18 cellular contexts compared by ENCODE assay signal in the genomic region with DNA sequence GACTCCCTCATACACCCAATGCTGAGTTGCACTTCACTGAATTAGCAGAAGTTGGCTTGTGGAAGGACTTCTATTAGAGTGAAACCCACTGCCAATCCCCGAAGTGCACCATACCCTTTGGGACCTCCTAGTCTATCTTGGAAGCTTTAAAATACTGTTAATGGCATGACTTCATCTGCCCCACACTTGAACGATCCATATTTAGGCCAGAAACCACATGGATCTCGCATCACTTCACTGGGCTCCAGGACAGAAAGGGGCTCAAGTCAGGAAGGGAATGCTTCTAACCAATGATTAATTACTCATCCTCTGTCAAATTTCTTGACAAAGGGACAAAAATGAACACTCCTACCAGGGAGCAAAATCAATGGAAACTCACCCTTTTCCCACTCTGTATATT.
DNase-seq lines count a peak whose midpoint lies in the region; ATAC-seq and TF ChIP-seq lines count a peak whose summit lies in the region.
"Had no signal": no experiment of that assay in that cellular context is flagged by ENCODE, and none has a peak within 500 bp of the region (broad histone marks: within the 10 kb centered on the region; RNA-seq: fewer than 3 reads in every experiment).

No MANE protein-coding gene starts in this region.

- no peaks in the 10 kb centered on the region for H3K9me2 ChIP-seq in GM23248 (ENCODE audit: insufficient read depth)

- no peaks in the 10 kb centered on the region for H3K27me3 Mint-ChIP-seq in activated B cell treated with CpG ODN at 0.5 μM for 24 hours
- H3K27me3 Mint-ChIP-seq in stimulated activated memory B cell treated with anti-CD40 and anti-IgM and Interleukin-4, amounts not matched to agents 10 μg/mL and 1 μg/mL and 100 μg/mL, for 72 hours = no peaks in the 10 kb centered on the region
- H3K27me3 Mint-ChIP-seq: stimulated activated naive CD8-positive, alpha-beta T cell treated with anti-CD3 and anti-CD28 coated beads, Interleukin-15, amount 100 ng/mL, for 72 hours had no signal

- 62 to 71% methylated on average over 3 of the region's 3 CpGs for WGBS in GM23248 (ENCODE audit: low coverage in 1 of 2, low lambda C conversion rate in 2 of 2, missing lambda C conversion rate in 2 of 2), 2 experiments
- WGBS in right lobe of liver (ENCODE audit: insufficient coverage, low coverage, low lambda C conversion rate, missing lambda C conversion rate) = 58% methylated on average over 3 of the region's 3 CpGs

- intact Hi-C loops in activated B cell treated with CpG ODN at 0.5 μM for 24 hours (cut with micrococcal nuclease) = no loop called here
- intact Hi-C loops in right lobe of liver (cut with DNase I) = loop anchor here in 1 of 2 donors (10.0 kb wide), 1 partner anchor 178 kb away; no protein-coding TSS in a partner anchor

- H3K4me1 ChIP-seq in GM23248 (ENCODE audit: insufficient read depth) (peaks cover 90% of the 10 kb centered on the region), right lobe of liver (peaks cover 0 to 53% (median 18%) of the 10 kb centered on the region in 4 donors)

- H3K4me2 ChIP-seq in GM23248 (ENCODE audit: unreplicated experiment) = peak overlapping the region; percentile 75

- H3F3A ChIP-seq in GM23248 (ENCODE audit: insufficient read depth) = peaks cover 81% of the 10 kb centered on the region

- no peaks in the 10 kb centered on the region for H3K27me3 ChIP-seq in GM23248 (replicated peaks; ENCODE audit: insufficient read depth)
- no peaks in the 10 kb centered on the region for H3K27me3 ChIP-seq in right lobe of liver
- H3K27me3 ChIP-seq: foreskin keratinocyte, MG63 had no signal

- in situ Hi-C loops in GM23248 (cut with MboI) = no loop called here

- H3K79me2 ChIP-seq in GM23248 (ENCODE audit: insufficient read depth) = peaks cover 88% of the 10 kb centered on the region

- H3K27ac Mint-ChIP-seq in activated B cell treated with CpG ODN at 0.5 μM for 24 hours = peak overlapping the region; percentile 24
- H3K27ac Mint-ChIP-seq in stimulated activated memory B cell treated with anti-CD40 and anti-IgM and Interleukin-4, amounts not matched to agents 10 μg/mL and 1 μg/mL and 100 μg/mL, for 72 hours = peak overlapping the region; percentile 94
- H3K27ac Mint-ChIP-seq: stimulated activated naive CD8-positive, alpha-beta T cell treated with anti-CD3 and anti-CD28 coated beads, Interleukin-15, amount 100 ng/mL, for 72 hours; T-helper 2 cell treated with Interferon-gamma antibody and Interleukin-4, amounts not matched to agents 5 μg/mL and 100 μg/mL, for 36 hours had no signal

- no peak for TF ChIP-seq CTCF in activated B cell treated with CpG ODN at 0.5 μM for 24 hours (IDR thresholded peaks at IDR 0.05)
- TF ChIP-seq CTCF in right lobe of liver (IDR thresholded peaks at IDR 0.05) = no peak

- peak overlapping the region; percentile 99 for H3K27ac ChIP-seq in GM23248
- no peak overlapping the region for H3K27ac ChIP-seq in right lobe of liver
- H3K27ac ChIP-seq: foreskin keratinocyte had no signal

- CTCF ChIA-PET in activated B cell treated with CpG ODN at 0.5 μM for 24 hours (lab: Charles Lee) = no interaction called here

- H3K4me3 Mint-ChIP-seq in activated B cell treated with CpG ODN at 0.5 μM for 24 hours = no peak overlapping the region
- no peak overlapping the region for H3K4me3 Mint-ChIP-seq in stimulated activated memory B cell treated with anti-CD40 and anti-IgM and Interleukin-4, amounts not matched to agents 10 μg/mL and 1 μg/mL and 100 μg/mL, for 72 hours
- H3K4me3 Mint-ChIP-seq: stimulated activated naive CD8-positive, alpha-beta T cell treated with anti-CD3 and anti-CD28 coated beads, Interleukin-15, amount 100 ng/mL, for 72 hours; T-helper 2 cell treated with Interferon-gamma antibody and Interleukin-4, amounts not matched to agents 5 μg/mL and 100 μg/mL, for 36 hours had no signal

- H2AFZ ChIP-seq in GM23248 = no peak overlapping the region

- no peak for ATAC-seq in activated B cell treated with CpG ODN at 0.5 μM for 24 hours (ENCODE audit: low read depth)
- ATAC-seq in stimulated activated memory B cell treated with anti-CD40 and anti-IgM and Interleukin-4, amounts not matched to agents 10 μg/mL and 1 μg/mL and 100 μg/mL, for 72 hours = no peak
- no peak for ATAC-seq in right lobe of liver
- ATAC-seq: foreskin keratinocyte; GM12878; stimulated activated naive CD8-positive, alpha-beta T cell treated with anti-CD3 and anti-CD28 coated beads, Interleukin-15, amount 100 ng/mL, for 72 hours had no signal

- peaks cover 15% of the 10 kb centered on the region for H3K36me3 Mint-ChIP-seq in activated B cell treated with CpG ODN at 0.5 μM for 24 hours (ENCODE audit: low read depth)
- H3K36me3 Mint-ChIP-seq in stimulated activated memory B cell treated with anti-CD40 and anti-IgM and Interleukin-4, amounts not matched to agents 10 μg/mL and 1 μg/mL and 100 μg/mL, for 72 hours = peaks cover 26% of the 10 kb centered on the region

- peaks cover 91% of the 10 kb centered on the region for H3K4me1 Mint-ChIP-seq in activated B cell treated with CpG ODN at 0.5 μM for 24 hours
- peaks cover 96% of the 10 kb centered on the region for H3K4me1 Mint-ChIP-seq in stimulated activated memory B cell treated with anti-CD40 and anti-IgM and Interleukin-4, amounts not matched to agents 10 μg/mL and 1 μg/mL and 100 μg/mL, for 72 hours

- H4K20me1 ChIP-seq in GM23248 (ENCODE audit: insufficient read depth) = no peaks in the 10 kb centered on the region

- no peaks in the 10 kb centered on the region for H3K9me3 Mint-ChIP-seq in activated B cell treated with CpG ODN at 0.5 μM for 24 hours
- H3K9me3 Mint-ChIP-seq in stimulated activated memory B cell treated with anti-CD40 and anti-IgM and Interleukin-4, amounts not matched to agents 10 μg/mL and 1 μg/mL and 100 μg/mL, for 72 hours = no peaks in the 10 kb centered on the region
- H3K9me3 Mint-ChIP-seq: nephron; stimulated activated naive CD8-positive, alpha-beta T cell treated with anti-CD3 and anti-CD28 coated beads, Interleukin-15, amount 100 ng/mL, for 72 hours; T-helper 2 cell treated with Interferon-gamma antibody and Interleukin-4, amounts not matched to agents 5 μg/mL and 100 μg/mL, for 36 hours had no signal

- peak overlapping the region; percentile 83 for H3K9ac ChIP-seq in GM23248

- H3K36me3 ChIP-seq in GM23248 (ENCODE audit: low read depth) = peaks cover 10% of the 10 kb centered on the region; the same call in 1 of the 2 replicates
- H3K36me3 ChIP-seq in right lobe of liver = no peaks in the 10 kb centered on the region

- H3K4me3 ChIP-seq in GM23248 (peak overlapping the region; percentile 64; the same call in 1 of the 2 replicates), right lobe of liver (peak overlapping the region in 1 of 3 donors; percentile 50)
- H3K4me3 ChIP-seq: GM12878 had no signal

- POLR2A ChIA-PET in activated B cell treated with CpG ODN at 0.5 μM for 24 hours (lab: Charles Lee) = no interaction called here

- TF ChIP-seq POLR2A in right lobe of liver (IDR thresholded peaks at IDR 0.05) = no peak

- no peaks in the 10 kb centered on the region for H3K9me3 ChIP-seq in GM23248 (ENCODE audit: low read depth)
- no peaks in the 10 kb centered on the region for H3K9me3 ChIP-seq in right lobe of liver
- H3K9me3 ChIP-seq: MG63 had no signal

- DNase-seq in GM23248 (no peak), activated B cell treated with CpG ODN at 0.5 μM for 24 hours (no peak), glomerular visceral epithelial cell (ENCODE audit: extremely low spot score) (peak; percentile 55), iPS-NIHi7 (ENCODE audit: extremely low spot score) (no peak), kidney glomerular epithelial cell (lab: John Stamatoyannopoulos, UW) (no peak), right lobe of liver (no peak)
- no peak for DNase-seq in stimulated activated CD4-positive, alpha-beta T cell treated with anti-CD3 and anti-CD28 coated beads, Interleukin-4, amount 100 ng/mL, for 1 hour
- DNase-seq: activated CD4-positive, CD25-positive, alpha-beta regulatory T cell treated with anti-CD3 and anti-CD28 coated beads, Interleukin-2, amount 50 U/mL, for 72 hours; activated gamma-delta T cell; amniotic stem cell; foreskin keratinocyte; MG63; NCI-H187 treated with DMSO at 0.1 percent for 48 hours; stimulated activated naive CD8-positive, alpha-beta T cell treated with anti-CD3 and anti-CD28 coated beads, Interleukin-15, amount 100 ng/mL, for 72 hours had no signal
